Comparison of ENCODE assay signal across 8 cellular contexts in genomic region chr19:37251308-37252229, GRCh38. TPM values are rescaled to one million over a fixed set of nuclear protein-coding genes. Genes with fewer than 3 reads are reported as not detected.
DNase-seq lines count a peak whose midpoint lies in the region; ATAC-seq and TF ChIP-seq lines count a peak whose summit lies in the region.

No MANE protein-coding gene starts in this region.

- H3K9me3 Mint-ChIP-seq in activated naive CD4-positive, alpha-beta T cell treated with anti-CD3 and anti-CD28 coated beads, Interleukin-2, amount 50 U/mL, for 24 hours = peaks cover 22% of the 10 kb centered on the region

- peaks cover 34% of the 10 kb centered on the region for H3K36me3 Mint-ChIP-seq in activated naive CD4-positive, alpha-beta T cell treated with anti-CD3 and anti-CD28 coated beads, Interleukin-2, amount 50 U/mL, for 24 hours

- H3K27ac Mint-ChIP-seq in activated naive CD4-positive, alpha-beta T cell treated with anti-CD3 and anti-CD28 coated beads, Interleukin-2, amount 50 U/mL, for 24 hours = no peak overlapping the region

- POLR2A ChIA-PET in AG04450 (lab: Yijun Ruan, JAX) = no interaction called here

- peak; percentile 83 for DNase-seq in AG04450 (ENCODE audit: low read depth, low spot score)
- DNase-seq in GM20000 (ENCODE audit: low spot score) = peak; percentile 72
- peak; percentile 91 for DNase-seq in NCI-H460 (ENCODE audit: extremely low read depth, low read depth)
- peak; percentile 99 for DNase-seq in globus pallidus (ENCODE audit: low spot score)
- DNase-seq in posterior cingulate gyrus = peak; percentile 93 to 99 (median 96)
- no peak for DNase-seq in NOMO-1 (lab: John Stamatoyannopoulos, UW; ENCODE audit: unreplicated experiment in 2 of 2)

- H3K4me3 ChIP-seq in AG04450 (ENCODE audit: low read depth, low read length) = peak overlapping the region; percentile 66

- H3K4me3 Mint-ChIP-seq in activated naive CD4-positive, alpha-beta T cell treated with anti-CD3 and anti-CD28 coated beads, Interleukin-2, amount 50 U/mL, for 24 hours = peak overlapping the region; percentile 62

- no peaks in the 10 kb centered on the region for H3K27me3 ChIP-seq in AG04450 (ENCODE audit: control insufficient read depth, insufficient read depth, low read length)

- intact Hi-C loops in posterior cingulate gyrus (cut with DNase I) = no loop called here

- H3K9me3 ChIP-seq in AG04450 (ENCODE audit: control insufficient read depth, insufficient read depth, low read length) = peaks cover 52% of the 10 kb centered on the region

- no peak for ATAC-seq in HG03135 (IDR thresholded peaks at IDR 0.05; ENCODE audit: unreplicated experiment)

- CTCF ChIA-PET in AG04450 (lab: Charles Lee) = no interaction called here

- no peaks in the 10 kb centered on the region for H3K27me3 Mint-ChIP-seq in activated naive CD4-positive, alpha-beta T cell treated with anti-CD3 and anti-CD28 coated beads, Interleukin-2, amount 50 U/mL, for 24 hours

- H3K4me1 Mint-ChIP-seq in activated naive CD4-positive, alpha-beta T cell treated with anti-CD3 and anti-CD28 coated beads, Interleukin-2, amount 50 U/mL, for 24 hours = no peaks in the 10 kb centered on the region

- TF ChIP-seq CTCF in AG04450 (IDR thresholded peaks at IDR 0.05; ENCODE audit: low read depth, low read length) = no peak
- no peak for TF ChIP-seq CTCF in GM20000 (IDR thresholded peaks at IDR 0.05; ENCODE audit: extremely low read depth, missing control alignments)

- peak overlapping the region; percentile 31 for H3K27ac ChIP-seq in AG04450 (ENCODE audit: low read depth, low read length)

RNA-seq across cellular contexts. Expression of gene ZNF383, which starts 33.6 kb away (rescaled TPM):
- polyA plus RNA-seq in AG04450 (2011; rRNA removed) = 4.1 and 5.6 TPM in 2 replicates
- 6.0 and 7.5 TPM in 2 replicates for polyA minus RNA-seq in AG04450 (2011; rRNA and poly(A)+ RNA removed)
- 5.5 and 6.6 TPM in 2 replicates for total RNA-seq in NCI-H460 (2014; rRNA removed; shearing (Covaris generic))
- 3.3 and 3.6 TPM in 2 replicates for polyA plus RNA-seq in NCI-H460 (2014; cell fraction: nucleus; rRNA removed)

RNA-seq across cellular contexts. Expression of gene ZNF585B, which starts 41.2 kb away (rescaled TPM):
- polyA plus RNA-seq in AG04450 (2011; rRNA removed) = 14.9 and 16.9 TPM in 2 replicates
- 25.8 and 27.5 TPM in 2 replicates for polyA minus RNA-seq in AG04450 (2011; rRNA and poly(A)+ RNA removed)
- 77.3 and 83.9 TPM in 2 replicates for total RNA-seq in NCI-H460 (2014; rRNA removed; shearing (Covaris generic))
- 9.0 and 13.7 TPM in 2 replicates for polyA plus RNA-seq in NCI-H460 (2014; cell fraction: nucleus; rRNA removed)

Comparison
In these comparisons a context has a peak if more than half of its experiments do, and no peak if none do; other contexts are left out.
1. DNase-seq: peak in AG04450 (single experiment), GM20000 (single experiment), NCI-H460 (single experiment), globus pallidus (single experiment) and posterior cingulate gyrus (10 of 10); none in NOMO-1 (0 of 2).